8 cellular contexts compared by ENCODE assay signal in genomic region chr17:59371426-59372099, GRCh38. TPM values are rescaled to one million over a fixed set of nuclear protein-coding genes. Genes with fewer than 3 reads are reported as not detected.
DNase-seq lines count a peak whose midpoint lies in the region; ATAC-seq, FAIRE-seq and TF ChIP-seq lines count a peak whose summit lies in the region.

No MANE protein-coding gene starts in this region.

- FAIRE-seq in H54 (lab: Jason Lieb, UNC): no peak

- H3K27ac ChIP-seq in HL-60 (replicated peaks) (peak overlapping the region; percentile 44), ascending aorta (peak overlapping the region; percentile 94 to 95), left lung (peak overlapping the region; percentile 78 to 88)

- H3K4me3 ChIP-seq in HL-60 (replicated peaks; ENCODE audit: insufficient read depth, low read length): no peak overlapping the region
- H3K4me3 ChIP-seq in ascending aorta: peak overlapping the region; percentile 23 to 50
- H3K4me3 ChIP-seq in left lung: no peak overlapping the region

- peaks cover 80% of the 10 kb centered on the region for H3K4me1 Mint-ChIP-seq in stimulated activated memory B cell treated with anti-CD40 and anti-IgM and Interleukin-4, amounts not matched to agents 10 μg/mL and 1 μg/mL and 100 μg/mL, for 72 hours

- H3K4me1 ChIP-seq in ascending aorta (peaks cover 58 to 92% of the 10 kb centered on the region in 2 donors), left lung (peaks cover 53 to 100% of the 10 kb centered on the region in 2 donors)

- H3K27me3 ChIP-seq in HL-60 (ENCODE audit: insufficient read depth, poor library complexity, severe bottlenecking): no peaks in the 10 kb centered on the region
- no peaks in the 10 kb centered on the region for H3K27me3 ChIP-seq in ascending aorta
- no peaks in the 10 kb centered on the region for H3K27me3 ChIP-seq in left lung

- no peak for TF ChIP-seq POLR2A in H54 (IDR thresholded peaks at IDR 0.05; ENCODE audit: low read depth, low read length)

- no peak for DNase-seq in HL-60 (ENCODE audit: low read depth in 1 of 2, low spot score in 1 of 2)
- DNase-seq in ascending aorta (ENCODE audit: low spot score in 2 of 2): peak; percentile 50 to 90
- no peak for DNase-seq in left lung
- DNase-seq in NCI-H748 (lab: John Stamatoyannopoulos, UW; ENCODE audit: unreplicated experiment): no peak
- DNase-seq in NCI-H2107 (lab: John Stamatoyannopoulos, UW): no peak
- DNase-seq in NCI-H146 treated with DMSO at 0.1 percent for 48 hours (lab: John Stamatoyannopoulos, UW; ENCODE audit: unreplicated experiment): no peak
- DNase-seq in H54 (ENCODE audit: insufficient read length, low spot score): no peak

- H3K36me3 Mint-ChIP-seq in stimulated activated memory B cell treated with anti-CD40 and anti-IgM and Interleukin-4, amounts not matched to agents 10 μg/mL and 1 μg/mL and 100 μg/mL, for 72 hours: no peaks in the 10 kb centered on the region

- H3K27ac Mint-ChIP-seq in stimulated activated memory B cell treated with anti-CD40 and anti-IgM and Interleukin-4, amounts not matched to agents 10 μg/mL and 1 μg/mL and 100 μg/mL, for 72 hours: peak overlapping the region; percentile 79

- no peaks in the 10 kb centered on the region for H3K27me3 Mint-ChIP-seq in stimulated activated memory B cell treated with anti-CD40 and anti-IgM and Interleukin-4, amounts not matched to agents 10 μg/mL and 1 μg/mL and 100 μg/mL, for 72 hours

- intact Hi-C loops in ascending aorta (cut with DNase I): loop anchor here (10.0 kb wide), 1 partner anchor 463 kb away; no protein-coding TSS in a partner anchor
- intact Hi-C loops in left lung (cut with DNase I): no loop called here

- no peaks in the 10 kb centered on the region for H3K36me3 ChIP-seq in ascending aorta
- H3K36me3 ChIP-seq in left lung: no peaks in the 10 kb centered on the region

- H3K9me3 ChIP-seq in ascending aorta: no peaks in the 10 kb centered on the region
- H3K9me3 ChIP-seq in left lung: no peaks in the 10 kb centered on the region

- TF ChIP-seq CTCF in HL-60 (IDR thresholded peaks at IDR 0.05; ENCODE audit: insufficient read depth, low read length) (no peak), ascending aorta (IDR thresholded peaks at IDR 0.05) (no peak), left lung (IDR thresholded peaks at IDR 0.05) (no peak)

- peak overlapping the region; percentile 50 for H3K4me3 Mint-ChIP-seq in stimulated activated memory B cell treated with anti-CD40 and anti-IgM and Interleukin-4, amounts not matched to agents 10 μg/mL and 1 μg/mL and 100 μg/mL, for 72 hours

- no peaks in the 10 kb centered on the region for H3K9me3 Mint-ChIP-seq in stimulated activated memory B cell treated with anti-CD40 and anti-IgM and Interleukin-4, amounts not matched to agents 10 μg/mL and 1 μg/mL and 100 μg/mL, for 72 hours

- ATAC-seq in left lung: peak; percentile 6
- no peak for ATAC-seq in stimulated activated memory B cell treated with anti-CD40 and anti-IgM and Interleukin-4, amounts not matched to agents 10 μg/mL and 1 μg/mL and 100 μg/mL, for 72 hours

RNA-seq across cellular contexts. Expression of gene YPEL2, which starts 40.1 kb away (rescaled TPM):
- total RNA-seq in ascending aorta (10.5 TPM), left lung (10 to 100 TPM; 13.8 to 23.6 TPM)

Comparison
In these comparisons a context has a peak if more than half of its experiments do, and no peak if none do; other contexts are left out.
1. DNase-seq: peak in ascending aorta (2 of 2); none in HL-60 (0 of 2), left lung (0 of 2), NCI-H748 (single experiment), NCI-H2107 (single experiment), NCI-H146 treated with DMSO at 0.1 percent for 48 hours (single experiment) and H54 (single experiment).
2. H3K27ac ChIP-seq: peak in every context shown above with its lines; median percentile 94 in ascending aorta; 83 in left lung; 44 in HL-60.
3. H3K4me3 ChIP-seq: peak in ascending aorta (2 of 2); none in HL-60 (single experiment) and left lung (0 of 2).